12 cellular contexts compared by ENCODE assay signal in genomic region chr4:94532016-94532789, GRCh38.
DNase-seq lines count a peak whose midpoint lies in the region; ATAC-seq and TF ChIP-seq lines count a peak whose summit lies in the region.
"Had no signal": no experiment of that assay in that cellular context is flagged by ENCODE, and none has a peak within 500 bp of the region (broad histone marks: within the 10 kb centered on the region; RNA-seq: fewer than 3 reads in every experiment).

No MANE protein-coding gene starts in this region.

- TF ChIP-seq CTCF in AG10803 (conservative IDR thresholded peaks at IDR 0.05; ENCODE audit: low read length) (no peak), coronary artery (IDR thresholded peaks at IDR 0.05) (no peak)

- peak overlapping the region; percentile 12 to 51 for H3K27ac ChIP-seq in coronary artery

- no peak for ATAC-seq in HG03025 (IDR thresholded peaks at IDR 0.05; ENCODE audit: low FRiP score, unreplicated experiment)
- no peak for ATAC-seq in GM18873 (IDR thresholded peaks at IDR 0.05; ENCODE audit: low FRiP score, unreplicated experiment)

- H3K4me3 ChIP-seq in AG10803 (ENCODE audit: low read length) = no peak overlapping the region
- H3K4me3 ChIP-seq in coronary artery = no peak overlapping the region

- DNase-seq in AG10803 (ENCODE audit: low read depth) (peak; percentile 13), NCI-H69 (lab: John Stamatoyannopoulos, UW) (peak; percentile 53), coronary artery (ENCODE audit: low spot score) (no peak), lung microvascular endothelial cell (ENCODE audit: low read depth in 2 of 2) (peak; percentile 28 to 71), Kasumi-1 (lab: John Stamatoyannopoulos, UW) (no peak), CD1c-positive myeloid dendritic cell (ENCODE audit: extremely low spot score) (no peak)
- DNase-seq: activated CD4-positive, alpha-beta T cell treated with anti-CD3 and anti-CD28 coated beads for 4 hours; endodermal cell; stimulated activated CD4-positive, alpha-beta T cell treated with anti-CD3 and anti-CD28 coated beads, Interleukin-4, amount 100 ng/mL, for 4 hours; stimulated activated naive CD4-positive, alpha-beta T cell had no signal

Comparison
In these comparisons a context has a peak if more than half of its experiments do, and no peak if none do; other contexts are left out.
1. DNase-seq: peak in AG10803 (single experiment), NCI-H69 (single experiment) and lung microvascular endothelial cell (2 of 2); none in coronary artery (single experiment), Kasumi-1 (0 of 2) and CD1c-positive myeloid dendritic cell (single experiment).